8 cellular contexts compared by ENCODE assay signal in the genomic region with DNA sequence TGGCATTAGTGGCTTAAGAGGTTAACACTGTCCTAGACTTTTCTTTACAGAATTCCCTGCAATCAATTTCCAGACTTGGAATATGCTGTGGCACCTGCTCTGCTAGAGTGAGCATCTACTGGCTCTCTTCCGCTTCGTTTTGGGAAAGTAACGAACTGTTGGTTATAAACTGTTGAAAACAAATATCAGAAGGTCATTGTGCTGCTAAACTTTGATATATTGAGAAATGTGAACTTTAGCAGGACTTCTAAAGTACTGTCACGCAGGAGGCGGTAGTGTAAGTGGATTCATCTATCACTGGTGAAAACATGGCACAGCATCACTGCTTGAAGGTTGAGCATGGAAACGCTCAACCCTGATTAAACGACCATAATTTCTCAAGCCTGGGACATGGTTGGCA.
"Had no signal": no experiment of that assay in that cellular context is flagged by ENCODE, and none has a peak within 500 bp of the region (broad histone marks: within the 10 kb centered on the region; RNA-seq: fewer than 3 reads in every experiment).

No MANE protein-coding gene starts in this region.

- FAIRE-seq: G401.6, GM12878, GM12891, GM12892, GM18507, GM19239 had no signal

- H3K4me3 ChIP-seq: GM12878 had no signal

- ATAC-seq: GM12878 had no signal

- DNase-seq: GDM1, GF-D8 had no signal
